Comparison of ENCODE assay signal across 16 cellular contexts in the genomic region with DNA sequence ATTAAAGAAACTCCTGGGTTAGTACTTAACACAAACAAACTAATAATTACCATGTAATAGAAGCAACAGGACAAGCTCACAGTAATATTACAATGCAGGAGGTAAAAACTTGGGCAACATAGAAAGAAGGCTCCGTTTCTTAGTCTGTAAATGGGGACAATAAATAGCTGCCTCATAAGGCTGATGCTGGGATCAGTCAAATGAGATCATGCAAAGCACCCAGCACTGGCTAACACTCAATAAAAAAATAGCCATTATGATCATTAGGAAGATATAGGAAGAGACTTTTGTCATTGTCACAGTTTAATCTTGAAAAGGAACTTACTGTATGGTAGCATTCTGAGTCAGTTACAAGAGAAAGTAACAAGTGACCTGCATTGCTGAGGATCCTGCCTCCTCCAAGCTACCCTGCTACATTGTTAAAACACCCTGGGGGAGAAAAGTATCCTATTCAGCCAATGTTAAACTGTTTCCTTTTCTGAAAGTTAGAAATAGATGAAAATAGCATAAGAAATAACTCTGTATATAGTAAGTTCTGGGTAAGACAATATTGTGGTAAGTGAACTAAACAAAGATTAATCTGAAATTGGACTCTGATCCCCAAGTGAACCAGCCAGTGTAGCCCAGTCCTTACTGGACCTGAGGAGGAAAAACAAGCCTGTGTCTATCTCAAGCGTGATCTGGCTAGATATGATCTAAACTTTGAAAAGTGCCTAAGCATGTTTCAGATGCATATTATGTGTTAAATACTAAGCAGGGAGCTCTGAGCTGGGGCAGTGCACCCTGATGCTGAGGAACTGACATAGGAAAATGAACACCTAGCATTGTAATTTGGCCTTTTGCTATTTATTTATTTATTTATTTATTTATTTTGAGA. TPM values are rescaled to one million over a fixed set of nuclear protein-coding genes. Genes with fewer than 3 reads are reported as not detected.
A peak's percentile ranks its signal among the peaks of the same experiment; 100 is the strongest.
DNase-seq lines count a peak whose midpoint lies in the region; ATAC-seq and TF ChIP-seq lines count a peak whose summit lies in the region.
"Had no signal": no experiment of that assay in that cellular context is flagged by ENCODE, and none has a peak within 500 bp of the region (broad histone marks: within the 10 kb centered on the region; RNA-seq: fewer than 3 reads in every experiment).

No MANE protein-coding gene starts in this region.

- H3K27me3 ChIP-seq in colonic mucosa: no peaks in the 10 kb centered on the region
- H3K27me3 ChIP-seq: body of pancreas, foreskin keratinocyte, upper lobe of right lung had no signal

- no peak overlapping the region for H3K4me3 ChIP-seq in colonic mucosa
- H3K4me3 ChIP-seq: body of pancreas, upper lobe of right lung had no signal

- no peaks in the 10 kb centered on the region for H3K36me3 Mint-ChIP-seq in osteocyte (ENCODE audit: unreplicated experiment)

- no peaks in the 10 kb centered on the region for H3K9me3 Mint-ChIP-seq in osteocyte (ENCODE audit: unreplicated experiment)

- DNase-seq in colonic mucosa: peak; percentile 74
- no peak for DNase-seq in osteocyte (ENCODE audit: extremely low spot score, unreplicated experiment)
- DNase-seq in NCI-H2196 (lab: John Stamatoyannopoulos, UW; ENCODE audit: unreplicated experiment): no peak
- no peak for DNase-seq in activated CD8-positive, alpha-beta memory T cell treated with anti-CD3 and anti-CD28 coated beads for 24 hours
- DNase-seq in NCI-H2107 (lab: John Stamatoyannopoulos, UW): no peak
- DNase-seq: activated CD8-positive, alpha-beta T cell treated with anti-CD3 and anti-CD28 coated beads, Interleukin-2, amount 10 ng/mL, durations not matched to agents 7 days and 5 days; activated gamma-delta T cell; body of pancreas; foreskin keratinocyte; NCI-H187; stimulated activated CD4-positive, alpha-beta T cell treated with anti-CD3 and anti-CD28 coated beads, Interleukin-2, amount 100 ng/mL, for 48 hours; T-helper 9 cell; upper lobe of right lung had no signal

- TF ChIP-seq CTCF in colonic mucosa (IDR thresholded peaks at IDR 0.05) (no peak), osteocyte (IDR thresholded peaks at IDR 0.05) (no peak)

- peaks cover 24% of the 10 kb centered on the region for H3K4me1 Mint-ChIP-seq in osteocyte (ENCODE audit: unreplicated experiment)

- peaks cover 24% of the 10 kb centered on the region for H3K4me1 ChIP-seq in ES-I3 (ENCODE audit: insufficient read depth, low read length)
- H3K4me1 ChIP-seq in colonic mucosa: peaks cover 3% of the 10 kb centered on the region
- H3K4me1 ChIP-seq: foreskin keratinocyte had no signal

- no peak overlapping the region for H3K4me3 Mint-ChIP-seq in osteocyte (ENCODE audit: unreplicated experiment)
- H3K4me3 Mint-ChIP-seq: activated CD8-positive, alpha-beta T cell treated with anti-CD3 and anti-CD28 coated beads, Interleukin-2, amount 10 ng/mL, durations not matched to agents 7 days and 5 days had no signal

- H3K27ac Mint-ChIP-seq in osteocyte (ENCODE audit: unreplicated experiment): peak overlapping the region; percentile 36
- H3K27ac Mint-ChIP-seq: activated CD8-positive, alpha-beta T cell treated with anti-CD3 and anti-CD28 coated beads, Interleukin-2, amount 10 ng/mL, durations not matched to agents 7 days and 5 days had no signal

- H3K9me3 ChIP-seq in ES-I3 (ENCODE audit: control insufficient read depth, insufficient read depth, low read length) (no peaks in the 10 kb centered on the region), colonic mucosa (no peaks in the 10 kb centered on the region)
- H3K9me3 ChIP-seq: body of pancreas, upper lobe of right lung had no signal

- H3K36me3 ChIP-seq in ES-I3 (ENCODE audit: insufficient read depth, low read length) (no peaks in the 10 kb centered on the region), colonic mucosa (no peaks in the 10 kb centered on the region)
- H3K36me3 ChIP-seq: upper lobe of right lung had no signal

- no peaks in the 10 kb centered on the region for H3K27me3 Mint-ChIP-seq in osteocyte (ENCODE audit: unreplicated experiment)

- ATAC-seq in HG02885 (IDR thresholded peaks at IDR 0.05; ENCODE audit: poor library complexity, unreplicated experiment) (peak; percentile 22), HG03460 (IDR thresholded peaks at IDR 0.05; ENCODE audit: unreplicated experiment) (no peak)
- ATAC-seq: activated CD8-positive, alpha-beta T cell treated with anti-CD3 and anti-CD28 coated beads, Interleukin-2, amount 10 ng/mL, durations not matched to agents 7 days and 5 days; body of pancreas; foreskin keratinocyte; upper lobe of right lung had no signal

- peak overlapping the region; percentile 5 for H3K27ac ChIP-seq in colonic mucosa
- H3K27ac ChIP-seq: body of pancreas, foreskin keratinocyte, upper lobe of right lung had no signal

- peak overlapping the region; percentile 23; the same call in 1 of the 2 replicates for H3K9ac ChIP-seq in ES-I3 (ENCODE audit: low read depth, low read length)
- H3K9ac ChIP-seq in colonic mucosa (ENCODE audit: low read depth in 2 of 2, low read length in 2 of 2): peak overlapping the region in 1 of 2 donors; percentile 30

- intact Hi-C loops in colonic mucosa (cut with DNase I): no loop called here

RNA-seq across cellular contexts. Expression of a gene that starts 3.6 kb away (rescaled TPM):
- total RNA-seq in colonic mucosa (100 to 1,000 TPM in 1 of 2 donors, 10 to 100 TPM in 1; 84.5 to 102 TPM), osteocyte (44.0 and 49.7 TPM in 2 replicates)
